Comparison of ENCODE assay signal across 17 cellular contexts in genomic region chr7:132464740-132465139, GRCh38.
DNase-seq lines count a peak whose midpoint lies in the region; ATAC-seq and TF ChIP-seq lines count a peak whose summit lies in the region.
"Had no signal": no experiment of that assay in that cellular context is flagged by ENCODE, and none has a peak within 500 bp of the region (broad histone marks: within the 10 kb centered on the region; RNA-seq: fewer than 3 reads in every experiment).

No MANE protein-coding gene starts in this region.

- H3K36me3 ChIP-seq in PC-3 (ENCODE audit: low read depth, low read length), result no peaks in the 10 kb centered on the region
- H3K36me3 ChIP-seq in fibroblast of lung (ENCODE audit: control insufficient read depth, insufficient read depth, low read length), result no peaks in the 10 kb centered on the region
- H3K36me3 ChIP-seq: ovary, thyroid gland had no signal

- POLR2A ChIA-PET in PC-3 (lab: Charles Lee; ENCODE audit: unreplicated experiment), result interaction anchor here (0.6 kb wide), 1 partner anchor 115 kb away, joined by 3 read pairs; no protein-coding TSS in a partner anchor

- peak; percentile 91 for DNase-seq in Daoy (ENCODE audit: low read depth)
- DNase-seq in PC-3, result peak; percentile 88
- DNase-seq in fibroblast of lung (ENCODE audit: low read depth in 2 of 2), result peak; percentile 21 to 85
- DNase-seq in non-pigmented ciliary epithelial cell (ENCODE audit: low read depth), result peak; percentile 13
- DNase-seq in CD14-positive monocyte (ENCODE audit: low spot score), result no peak
- no peak for DNase-seq in activated CD4-positive, alpha-beta T cell treated with anti-CD3 and anti-CD28 coated beads, Interleukin-2, amount 50 U/mL, for 1 hour
- no peak for DNase-seq in activated CD4-positive, alpha-beta T cell treated with anti-CD3 and anti-CD28 coated beads for 48 hours
- DNase-seq: activated CD4-positive, alpha-beta memory T cell treated with anti-CD3 and anti-CD28 coated beads for 36 hours; activated effector memory CD4-positive, alpha-beta T cell treated with Interleukin-2 at 50 U/mL for 16 hours; DMS53; NCI-H2227 treated with DMSO at 0.1 percent for 48 hours; ovary had no signal

- H3K27ac ChIP-seq in PC-3 (ENCODE audit: low read length), result no peak overlapping the region
- no peak overlapping the region for H3K27ac ChIP-seq in fibroblast of lung (ENCODE audit: insufficient read depth, low read length)
- H3K27ac ChIP-seq: ovary, thyroid gland had no signal

- CTCF ChIA-PET in PC-3 (lab: Charles Lee), result interaction anchor here (1.0 kb wide), 1 partner anchor 146 kb away, joined by 3 read pairs; no protein-coding TSS in a partner anchor

- H2AFZ ChIP-seq in PC-3 (ENCODE audit: low read length) (no peak overlapping the region), fibroblast of lung (ENCODE audit: low read length) (no peak overlapping the region)

- peak; percentile 90 for ATAC-seq in PC-3
- no peak for ATAC-seq in HG02938 (IDR thresholded peaks at IDR 0.05; ENCODE audit: unreplicated experiment)
- ATAC-seq: HepG2 had no signal

- no peaks in the 10 kb centered on the region for H3K9me2 ChIP-seq in PC-3 (replicated peaks; ENCODE audit: low read length)

- no peaks in the 10 kb centered on the region for H3K9me3 ChIP-seq in PC-3 (ENCODE audit: low read length)
- no peaks in the 10 kb centered on the region for H3K9me3 ChIP-seq in fibroblast of lung (ENCODE audit: control insufficient read depth, insufficient read depth, low read depth, low read length)
- H3K9me3 ChIP-seq: ovary, thyroid gland had no signal

- H3K4me3 Mint-ChIP-seq in CD14-positive monocyte, result no peak overlapping the region
- H3K4me3 Mint-ChIP-seq: activated CD4-positive, alpha-beta memory T cell treated with anti-CD3 and anti-CD28 coated beads for 36 hours; brain; memory B cell had no signal

- peaks cover 0 to 2% (median 0%) of the 10 kb centered on the region in 7 donors for H3K9me3 Mint-ChIP-seq in CD14-positive monocyte
- H3K9me3 Mint-ChIP-seq: activated CD4-positive, alpha-beta memory T cell treated with anti-CD3 and anti-CD28 coated beads for 36 hours; brain; memory B cell had no signal

- no peak overlapping the region for H3K27ac Mint-ChIP-seq in CD14-positive monocyte
- H3K27ac Mint-ChIP-seq: activated CD4-positive, alpha-beta memory T cell treated with anti-CD3 and anti-CD28 coated beads for 36 hours; memory B cell had no signal

- H4K20me1 ChIP-seq in PC-3 (ENCODE audit: low read length) (no peaks in the 10 kb centered on the region), fibroblast of lung (ENCODE audit: control insufficient read depth, extremely low read depth, insufficient read depth, low read length) (no peaks in the 10 kb centered on the region)

- intact Hi-C loops in PC-3 (cut with micrococcal nuclease), result no loop called here
- intact Hi-C loops in CD14-positive monocyte (cut with micrococcal nuclease), result no loop called here

- H3K27me3 ChIP-seq in PC-3 (ENCODE audit: low read length), result no peaks in the 10 kb centered on the region
- no peaks in the 10 kb centered on the region for H3K27me3 ChIP-seq in fibroblast of lung (ENCODE audit: control insufficient read depth, insufficient read depth, low read length)
- H3K27me3 ChIP-seq: ovary, thyroid gland had no signal

- H3K36me3 Mint-ChIP-seq in CD14-positive monocyte, result no peaks in the 10 kb centered on the region
- H3K36me3 Mint-ChIP-seq: activated CD4-positive, alpha-beta memory T cell treated with anti-CD3 and anti-CD28 coated beads for 36 hours; brain; memory B cell had no signal

- H3K4me3 ChIP-seq in PC-3 (ENCODE audit: low read length) (no peak overlapping the region), fibroblast of lung (replicated peaks in 1 of 4; ENCODE audit: control extremely low read depth in 1 of 4, insufficient read depth in 1 of 4, low read depth in 3 of 4, low read length in 4 of 4) (no peak overlapping the region)
- H3K4me3 ChIP-seq: ovary, thyroid gland had no signal

- H3K4me1 Mint-ChIP-seq in CD14-positive monocyte, result peaks cover 11% of the 10 kb centered on the region

- TF ChIP-seq CTCF in PC-3 (conservative IDR thresholded peaks at IDR 0.05; ENCODE audit: low read depth, low read length) (no peak), fibroblast of lung (conservative IDR thresholded peaks at IDR 0.05 in 1 of 2, IDR thresholded peaks at IDR 0.05 in 1 of 2; ENCODE audit: low read depth in 1 of 2, low read length in 2 of 2) (no peak), CD14-positive monocyte (IDR thresholded peaks at IDR 0.05) (no peak)

- H3K9ac ChIP-seq in PC-3 (ENCODE audit: low read length) (no peak overlapping the region), fibroblast of lung (ENCODE audit: insufficient read depth, low read length) (no peak overlapping the region)

- H3K79me2 ChIP-seq in PC-3 (ENCODE audit: low read length) (no peaks in the 10 kb centered on the region), fibroblast of lung (ENCODE audit: control insufficient read depth, insufficient read depth, low read length) (no peaks in the 10 kb centered on the region)

- H3K4me2 ChIP-seq in PC-3 (ENCODE audit: low read length) (peak overlapping the region; percentile 44; the same call in 1 of the 2 replicates), fibroblast of lung (ENCODE audit: extremely low read depth, insufficient read depth, low read length) (no peak overlapping the region)

- H3F3A ChIP-seq in PC-3 (ENCODE audit: low read length, unreplicated experiment), result no peaks in the 10 kb centered on the region

- H3K27me3 Mint-ChIP-seq in CD14-positive monocyte (ENCODE audit: low read depth in 3 of 3), result peaks cover 3 to 15% (median 14%) of the 10 kb centered on the region in 3 donors
- H3K27me3 Mint-ChIP-seq: activated CD4-positive, alpha-beta memory T cell treated with anti-CD3 and anti-CD28 coated beads for 36 hours had no signal

- H3K4me1 ChIP-seq in PC-3 (ENCODE audit: insufficient read depth, low read length) (peaks cover 23% of the 10 kb centered on the region), fibroblast of lung (ENCODE audit: control insufficient read depth, extremely low read depth, insufficient read depth, low read length) (no peaks in the 10 kb centered on the region)

- no TSS peak for BruUV-seq in PC-3 (replicated peaks; lab: Mats Ljungman, UMichigan)

Comparison
In these comparisons a context has a peak if more than half of its experiments do, and no peak if none do; other contexts are left out.
1. DNase-seq: peak in Daoy (single experiment), PC-3 (single experiment), fibroblast of lung (2 of 2) and non-pigmented ciliary epithelial cell (single experiment); none in CD14-positive monocyte (single experiment), activated CD4-positive, alpha-beta T cell treated with anti-CD3 and anti-CD28 coated beads, Interleukin-2, amount 50 U/mL, for 1 hour (single experiment) and activated CD4-positive, alpha-beta T cell treated with anti-CD3 and anti-CD28 coated beads for 48 hours (single experiment).